Comparison of ENCODE assay signal across 1 cellular context in the genomic region with DNA sequence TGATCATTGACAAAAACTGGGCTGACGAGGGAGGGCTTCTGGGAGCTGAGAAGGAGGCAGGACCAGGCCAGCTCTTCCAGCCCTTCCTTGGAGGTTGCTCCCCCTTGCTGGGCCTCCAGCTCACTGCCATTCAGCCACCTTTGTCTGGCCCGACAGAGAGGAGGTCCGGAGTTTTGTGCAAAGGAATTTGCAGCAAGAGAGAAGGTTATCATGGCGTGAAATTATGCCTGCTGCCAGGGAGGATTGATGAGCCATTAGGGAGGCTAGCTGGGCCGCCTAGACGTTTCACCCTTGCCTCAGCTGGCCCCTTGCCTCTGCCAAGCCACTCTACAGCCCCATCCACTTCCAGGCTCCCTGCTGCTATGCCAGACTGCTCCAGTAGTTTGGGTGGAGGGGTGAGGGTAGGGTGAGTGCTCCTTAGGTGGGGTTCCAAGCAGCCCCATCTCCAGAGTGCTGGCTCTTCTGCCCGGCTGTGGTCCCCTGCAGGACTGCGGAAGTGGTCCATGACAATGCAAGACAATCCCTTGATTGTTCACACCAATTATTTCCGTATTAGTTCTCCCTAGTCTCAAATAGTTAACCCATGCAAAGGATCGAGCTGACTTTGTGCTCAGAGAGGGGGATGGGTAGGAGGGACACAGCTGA.
TF ChIP-seq lines count a peak whose summit lies in the region.

No MANE protein-coding gene starts in this region.

TF ChIP-seq in HEK293, 187 proteins besides CTCF, POLR2A, EP300 and RAD21 (continued from another document):
- TF ChIP-seq, protein P1, sequence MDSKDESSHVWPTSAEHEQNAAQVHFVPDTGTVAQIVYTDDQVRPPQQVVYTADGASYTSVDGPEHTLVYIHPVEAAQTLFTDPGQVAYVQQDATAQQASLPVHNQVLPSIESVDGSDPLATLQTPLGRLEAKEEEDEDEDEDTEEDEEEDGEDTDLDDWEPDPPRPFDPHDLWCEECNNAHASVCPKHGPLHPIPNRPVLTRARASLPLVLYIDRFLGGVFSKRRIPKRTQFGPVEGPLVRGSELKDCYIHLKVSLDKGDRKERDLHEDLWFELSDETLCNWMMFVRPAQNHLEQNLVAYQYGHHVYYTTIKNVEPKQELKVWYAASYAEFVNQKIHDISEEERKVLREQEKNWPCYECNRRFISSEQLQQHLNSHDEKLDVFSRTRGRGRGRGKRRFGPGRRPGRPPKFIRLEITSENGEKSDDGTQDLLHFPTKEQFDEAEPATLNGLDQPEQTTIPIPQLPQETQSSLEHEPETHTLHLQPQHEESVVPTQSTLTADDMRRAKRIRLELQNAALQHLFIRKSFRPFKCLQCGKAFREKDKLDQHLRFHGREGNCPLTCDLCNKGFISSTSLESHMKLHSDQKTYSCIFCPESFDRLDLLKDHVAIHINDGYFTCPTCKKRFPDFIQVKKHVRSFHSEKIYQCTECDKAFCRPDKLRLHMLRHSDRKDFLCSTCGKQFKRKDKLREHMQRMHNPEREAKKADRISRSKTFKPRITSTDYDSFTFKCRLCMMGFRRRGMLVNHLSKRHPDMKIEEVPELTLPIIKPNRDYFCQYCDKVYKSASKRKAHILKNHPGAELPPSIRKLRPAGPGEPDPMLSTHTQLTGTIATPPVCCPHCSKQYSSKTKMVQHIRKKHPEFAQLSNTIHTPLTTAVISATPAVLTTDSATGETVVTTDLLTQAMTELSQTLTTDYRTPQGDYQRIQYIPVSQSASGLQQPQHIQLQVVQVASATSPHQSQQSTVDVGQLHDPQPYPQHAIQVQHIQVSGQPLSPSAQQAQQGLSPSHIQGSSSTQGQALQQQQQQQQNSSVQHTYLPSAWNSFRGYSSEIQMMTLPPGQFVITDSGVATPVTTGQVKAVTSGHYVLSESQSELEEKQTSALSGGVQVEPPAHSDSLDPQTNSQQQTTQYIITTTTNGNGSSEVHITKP (tag by site-specific recombination; IDR thresholded peaks at IDR 0.05): peak; percentile 60
